In genomic region chr15:54066403-54066802, GRCh38 we compare ENCODE assay signal across 23 cellular contexts.
DNase-seq lines count a peak whose midpoint lies in the region; ATAC-seq, FAIRE-seq and TF ChIP-seq lines count a peak whose summit lies in the region.
"Had no signal": no experiment of that assay in that cellular context is flagged by ENCODE, and none has a peak within 500 bp of the region (broad histone marks: within the 10 kb centered on the region; RNA-seq: fewer than 3 reads in every experiment).

No MANE protein-coding gene starts in this region.

- TF ChIP-seq POLR2A in K562 (conservative IDR thresholded peaks at IDR 0.05), result no peak

- BruUV-seq in K562 (replicated peaks; lab: Mats Ljungman, UMichigan), result no TSS peak

- H3K4me1 ChIP-seq in K562 (replicated peaks in 1 of 2; ENCODE audit: control insufficient read depth in 2 of 2, insufficient read depth in 2 of 2, low read length in 2 of 2) (no peaks in the 10 kb centered on the region), mucosa of descending colon (ENCODE audit: low read depth) (no peaks in the 10 kb centered on the region)
- H3K4me1 ChIP-seq: A549; BLaER1 treated with 17β-estradiol and CSF1 and Interleukin-3, amounts not matched to agents 10 nM and 100 nM had no signal

- H3K27me3 ChIP-seq in K562 (ENCODE audit: control insufficient read depth in 2 of 2, insufficient read depth in 2 of 2, low read length in 2 of 2), result no peaks in the 10 kb centered on the region
- no peaks in the 10 kb centered on the region for H3K27me3 ChIP-seq in neural cell (ENCODE audit: insufficient read depth, low read depth, low read length)
- H3K27me3 ChIP-seq: BLaER1 treated with 17β-estradiol and CSF1 and Interleukin-3, amounts not matched to agents 10 nM and 100 nM had no signal

- H3K27ac ChIP-seq in K562 (ENCODE audit: extremely low read depth, low read depth, low read length) (no peak overlapping the region), neural cell (ENCODE audit: low read length) (no peak overlapping the region)
- H3K27ac ChIP-seq: 22Rv1; A549; BLaER1 treated with 17β-estradiol and CSF1 and Interleukin-3, amounts not matched to agents 10 nM and 100 nM; C4-2B had no signal

- ATAC-seq in K562 (no peak), mucosa of descending colon (no peak)
- ATAC-seq: A549; CD8-positive, alpha-beta T cell had no signal

- TF ChIP-seq RAD21 in K562 (CRISPR knock-in tag; conservative IDR thresholded peaks at IDR 0.05 in 1 of 2, IDR thresholded peaks at IDR 0.05 in 1 of 2) (no peak), neural cell (conservative IDR thresholded peaks at IDR 0.05) (peak; percentile 19)

- H3K9ac ChIP-seq in K562 (ENCODE audit: insufficient read depth in 1 of 2, low read depth in 2 of 2, low read length in 2 of 2) (no peak overlapping the region), neural cell (ENCODE audit: low read length) (no peak overlapping the region)
- H3K9ac ChIP-seq: BLaER1 treated with 17β-estradiol and CSF1 and Interleukin-3, amounts not matched to agents 10 nM and 100 nM had no signal

- TF ChIP-seq CTCF in GM12865 (IDR thresholded peaks at IDR 0.05; ENCODE audit: insufficient read depth, low read depth, low read length, missing control alignments), result no peak
- TF ChIP-seq CTCF in K562 (IDR thresholded peaks at IDR 0.05 in 2 of 3, conservative IDR thresholded peaks at IDR 0.05 in 1 of 3; ENCODE audit: insufficient read depth in 2 of 3, low read depth in 1 of 3, low read length in 3 of 3), result no peak
- TF ChIP-seq CTCF in neural cell (IDR thresholded peaks at IDR 0.05; ENCODE audit: poor library complexity, severe bottlenecking), result peak; percentile 24
- no peak for TF ChIP-seq CTCF in mucosa of descending colon (IDR thresholded peaks at IDR 0.05)

- H3K27me3 Mint-ChIP-seq in activated T-cell treated with anti-CD3 and anti-CD28 coated beads, Interleukin-2, amount 50 U/mL, for 24 hours, result no peaks in the 10 kb centered on the region
- H3K27me3 Mint-ChIP-seq: B cell; CD4-positive, alpha-beta T cell had no signal

- no peaks in the 10 kb centered on the region for H3K9me1 ChIP-seq in K562 (ENCODE audit: control insufficient read depth, insufficient read depth, low read length)

- H4K20me1 ChIP-seq in K562 (replicated peaks; ENCODE audit: control insufficient read depth, insufficient read depth, low read length) (no peaks in the 10 kb centered on the region), neural cell (ENCODE audit: insufficient read depth) (no peaks in the 10 kb centered on the region)
- H4K20me1 ChIP-seq: BLaER1 treated with 17β-estradiol and CSF1 and Interleukin-3, amounts not matched to agents 10 nM and 100 nM had no signal

- H2AFZ ChIP-seq in K562 (ENCODE audit: low read depth, low read length) (no peak overlapping the region), neural cell (ENCODE audit: low read depth, low read length) (no peak overlapping the region)

- no peaks in the 10 kb centered on the region for H3K79me2 ChIP-seq in K562 (ENCODE audit: control insufficient read depth, insufficient read depth, low read length)
- H3K79me2 ChIP-seq in neural cell (replicated peaks; ENCODE audit: insufficient read depth, low read length), result no peaks in the 10 kb centered on the region

- DNase-seq in GM12865 (ENCODE audit: low read depth) (peak; percentile 14), OCI-M1 (lab: John Stamatoyannopoulos, UW) (peak; percentile 35), K562 (ENCODE audit: extremely low read depth in 1 of 4, low spot score in 3 of 4) (no peak), mucosa of descending colon (no peak)
- no peak for DNase-seq in stimulated activated naive CD4-positive, alpha-beta T cell (lab: John Stamatoyannopoulos, UW)
- no peak for DNase-seq in activated T-cell treated with anti-CD3 and anti-CD28 coated beads, Interleukin-2, amount 50 U/mL, for 24 hours
- DNase-seq: AML-193; Caco-2; Calu3; CD4-positive, alpha-beta T cell; CD8-positive, alpha-beta T cell; DMS79 treated with DMSO at 0.1 percent for 48 hours; GF-D8 had no signal

- no peaks in the 10 kb centered on the region for H3K4me1 Mint-ChIP-seq in activated T-cell treated with anti-CD3 and anti-CD28 coated beads, Interleukin-2, amount 50 U/mL, for 24 hours (ENCODE audit: low read depth)
- H3K4me1 Mint-ChIP-seq: B cell had no signal

- WGBS in K562 (ENCODE audit: insufficient coverage, low coverage, missing lambda C conversion rate), result 5% methylated on average over 3 of the region's 3 CpGs

- POLR2A ChIA-PET in K562 (lab: Yijun Ruan, JAX), result no interaction called here

- no peaks in the 10 kb centered on the region for H3K9me2 ChIP-seq in neural cell (ENCODE audit: insufficient read depth, low read length)

- H3K4me3 ChIP-seq in GM12865 (ENCODE audit: low read depth, low read length) (no peak overlapping the region), K562 (no peak overlapping the region), neural cell (ENCODE audit: low read length) (no peak overlapping the region), mucosa of descending colon (no peak overlapping the region)
- H3K4me3 ChIP-seq: A549; BLaER1 treated with 17β-estradiol and CSF1 and Interleukin-3, amounts not matched to agents 10 nM and 100 nM had no signal

- no peaks in the 10 kb centered on the region for H3K9me3 ChIP-seq in K562 (replicated peaks; ENCODE audit: control insufficient read depth, insufficient read depth, low read depth, low read length)
- H3K9me3 ChIP-seq in neural cell (ENCODE audit: low read length), result no peaks in the 10 kb centered on the region
- H3K9me3 ChIP-seq in mucosa of descending colon, result no peaks in the 10 kb centered on the region
- H3K9me3 ChIP-seq: A549; BLaER1 treated with 17β-estradiol and CSF1 and Interleukin-3, amounts not matched to agents 10 nM and 100 nM; Caco-2 had no signal

- no peak for FAIRE-seq in K562 (lab: Jason Lieb, UNC)
- FAIRE-seq: A549, D721Med, G401.6, GM12891, GM19239 had no signal

- no peaks in the 10 kb centered on the region for H3F3A ChIP-seq in neural cell (ENCODE audit: insufficient read depth, low read length, poor library complexity, severe bottlenecking)

- H3K27ac Mint-ChIP-seq in activated T-cell treated with anti-CD3 and anti-CD28 coated beads, Interleukin-2, amount 50 U/mL, for 24 hours, result no peak overlapping the region
- H3K27ac Mint-ChIP-seq: B cell; CD4-positive, alpha-beta T cell; CD8-positive, alpha-beta T cell had no signal

- H3K36me3 ChIP-seq in K562 (ENCODE audit: control insufficient read depth, insufficient read depth, low read length), result no peaks in the 10 kb centered on the region
- H3K36me3 ChIP-seq in neural cell (ENCODE audit: insufficient read depth, low read length), result no peaks in the 10 kb centered on the region
- no peaks in the 10 kb centered on the region for H3K36me3 ChIP-seq in mucosa of descending colon (ENCODE audit: low read depth)
- H3K36me3 ChIP-seq: BLaER1 treated with 17β-estradiol and CSF1 and Interleukin-3, amounts not matched to agents 10 nM and 100 nM had no signal

- intact Hi-C loops in K562 (cut with micrococcal nuclease) (no loop called here), mucosa of descending colon (cut with DNase I, micrococcal nuclease) (no loop called here)

- TF ChIP-seq EP300 in K562 (IDR thresholded peaks at IDR 0.05; ENCODE audit: low read length) (no peak), neural cell (conservative IDR thresholded peaks at IDR 0.05; ENCODE audit: poor library complexity, severe bottlenecking) (no peak)

- no peak overlapping the region for H3K4me2 ChIP-seq in K562 (ENCODE audit: insufficient read depth, low read length)
- no peak overlapping the region for H3K4me2 ChIP-seq in neural cell (ENCODE audit: low read length)
- H3K4me2 ChIP-seq: A549; BLaER1 treated with 17β-estradiol and CSF1 and Interleukin-3, amounts not matched to agents 10 nM and 100 nM had no signal

- no peak overlapping the region for H3K4me3 Mint-ChIP-seq in activated T-cell treated with anti-CD3 and anti-CD28 coated beads, Interleukin-2, amount 50 U/mL, for 24 hours
- H3K4me3 Mint-ChIP-seq: B cell; CD4-positive, alpha-beta T cell; CD8-positive, alpha-beta T cell had no signal

- H3K9me3 Mint-ChIP-seq in activated T-cell treated with anti-CD3 and anti-CD28 coated beads, Interleukin-2, amount 50 U/mL, for 24 hours, result peaks cover 6% of the 10 kb centered on the region

- in situ Hi-C loops in K562 (cut with MboI), result no loop called here

- H3K36me3 Mint-ChIP-seq in activated T-cell treated with anti-CD3 and anti-CD28 coated beads, Interleukin-2, amount 50 U/mL, for 24 hours (ENCODE audit: low read depth), result no peaks in the 10 kb centered on the region
- H3K36me3 Mint-ChIP-seq: CD8-positive, alpha-beta T cell had no signal

- CTCF ChIA-PET in K562 (lab: Yijun Ruan, JAX; ENCODE audit: low intra/inter-chr PET ratio), result no interaction called here

TF ChIP-seq in neural cell, 6 proteins besides CTCF, POLR2A, EP300 and RAD21:
- TF ChIP-seq MXI1 (conservative IDR thresholded peaks at IDR 0.05; ENCODE audit: poor library complexity, severe bottlenecking) (no peak), SMC3 (conservative IDR thresholded peaks at IDR 0.05; ENCODE audit: poor library complexity) (peak; percentile 21), POLR2AphosphoS5 (IDR thresholded peaks at IDR 0.05) (no peak)

Comparison
In these comparisons a context has a peak if more than half of its experiments do, and no peak if none do; other contexts are left out.
1. DNase-seq: peak in GM12865 (single experiment) and OCI-M1 (single experiment); none in K562 (0 of 4), mucosa of descending colon (0 of 3), stimulated activated naive CD4-positive, alpha-beta T cell (0 of 6) and activated T-cell treated with anti-CD3 and anti-CD28 coated beads, Interleukin-2, amount 50 U/mL, for 24 hours (single experiment).